Comparison of ENCODE assay signal across 8 cellular contexts in the genomic region with DNA sequence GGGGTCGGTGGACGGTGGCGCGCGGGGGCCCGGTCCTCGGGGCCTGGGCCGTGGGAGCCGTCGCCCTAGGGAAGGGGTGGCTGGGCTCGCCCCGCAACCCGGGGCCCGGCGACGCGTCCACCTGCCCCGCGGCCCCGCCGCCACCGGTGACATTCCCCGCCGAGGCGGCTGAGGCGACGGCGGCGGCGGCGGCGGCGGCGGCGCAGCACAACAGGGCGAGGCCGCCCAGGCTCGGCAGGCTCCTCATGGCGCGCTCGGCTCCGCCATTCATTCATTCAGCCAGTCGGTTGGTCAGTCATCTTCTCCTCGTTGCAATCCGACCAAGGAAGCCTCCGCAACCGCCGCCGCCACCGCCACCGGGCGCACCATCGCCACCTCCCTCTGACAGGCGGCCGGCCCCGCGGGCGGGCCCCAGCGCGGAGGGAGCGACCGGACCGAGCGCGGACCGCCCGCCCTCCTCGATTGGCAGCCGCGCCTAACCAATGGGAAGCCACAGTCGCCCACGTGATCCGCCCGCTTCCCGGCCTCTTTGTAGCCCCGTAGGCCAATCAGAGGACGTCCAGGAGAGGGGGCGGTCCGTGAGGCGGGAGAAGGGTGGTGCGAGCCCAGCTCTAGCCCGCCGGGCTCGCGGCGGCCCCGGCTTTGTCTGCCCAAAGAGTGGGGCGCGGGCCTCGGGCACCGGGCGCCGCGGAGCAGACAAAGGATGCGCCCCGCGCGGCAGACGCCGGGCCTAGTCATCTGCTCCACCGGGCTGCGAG. TPM values are rescaled to one million over a fixed set of nuclear protein-coding genes. Genes with fewer than 3 reads are reported as not detected.
DNase-seq lines count a peak whose midpoint lies in the region; ATAC-seq and TF ChIP-seq lines count a peak whose summit lies in the region.

A gene (minus strand): TSS at position 383 of the 758 bp plus-strand sequence. CDS start 112 bp downstream, at position 271.

- peak within 1 kb of the TSS; percentile 91 for H2AFZ ChIP-seq in hepatocyte

- H3K4me3 ChIP-seq in hepatocyte (peak within 1 kb of the TSS; percentile 77), aorta (ENCODE audit: low read length in 2 of 2) (peak within 1 kb of the TSS; percentile 69 to 76)

- peaks cover 3% of the 10 kb centered on the region for H3K4me1 ChIP-seq in hepatocyte (ENCODE audit: insufficient read depth)
- H3K4me1 ChIP-seq in aorta (ENCODE audit: control insufficient read depth in 1 of 2, insufficient read depth in 2 of 2, low read length in 2 of 2), result peaks cover 3 to 5% of the 10 kb centered on the region in 2 donors

- H3K79me2 ChIP-seq in hepatocyte, result peaks cover 44% of the 10 kb centered on the region

- H3K27me3 ChIP-seq in hepatocyte (no peaks in the 10 kb centered on the region), aorta (ENCODE audit: control insufficient read depth in 1 of 2, insufficient read depth in 2 of 2, low read length in 1 of 2) (no peaks in the 10 kb centered on the region)

- intact Hi-C loops in aorta (cut with DNase I), result loop anchor here in 1 of 2 donors (1.0 to 10.0 kb wide), 2 partner anchors 19 to 89 kb away; no protein-coding TSS in a partner anchor

- H3K9me2 ChIP-seq in hepatocyte (replicated peaks; ENCODE audit: insufficient read depth), result no peaks in the 10 kb centered on the region

- no peaks in the 10 kb centered on the region for H3K36me3 ChIP-seq in hepatocyte (replicated peaks; ENCODE audit: insufficient read depth, low read depth)
- H3K36me3 ChIP-seq in aorta (ENCODE audit: control insufficient read depth in 1 of 2, insufficient read depth in 2 of 2, low read length in 1 of 2), result no peaks in the 10 kb centered on the region

- DNase-seq in NCI-H2029 (lab: John Stamatoyannopoulos, UW) (peak; percentile 97), T-helper 22 cell (ENCODE audit: low read depth) (peak; percentile 95), astrocyte of the hippocampus (ENCODE audit: low read depth, low spot score) (peak; percentile 99), hepatocyte (ENCODE audit: low spot score) (peak; percentile 99), renal cortical epithelial cell (ENCODE audit: low read depth) (peak; percentile 87), aorta (peak; percentile 99)

- TF ChIP-seq CTCF in hepatocyte (IDR thresholded peaks at IDR 0.05; ENCODE audit: poor library complexity), result no peak

- under 1% methylated on average over 60 of the region's 102 CpGs for WGBS in hepatocyte (ENCODE audit: low lambda C conversion rate, missing lambda C conversion rate)
- WGBS in aorta, 2 donors, result 0 to 1% methylated on average over 21 to 102 of the region's 102 CpGs

- peak within 1 kb of the TSS; percentile 87 for H3K4me2 ChIP-seq in hepatocyte

- H4K20me1 ChIP-seq in hepatocyte (ENCODE audit: insufficient read depth, poor library complexity, severe bottlenecking), result peaks cover 7% of the 10 kb centered on the region

- H3K9me3 ChIP-seq in hepatocyte (ENCODE audit: low read depth) (no peaks in the 10 kb centered on the region), aorta (ENCODE audit: control insufficient read depth, low read length) (no peaks in the 10 kb centered on the region)

- H3K27ac ChIP-seq in hepatocyte, result peak within 1 kb of the TSS; percentile 81
- H3K27ac ChIP-seq in aorta (ENCODE audit: low read depth in 1 of 2, low read length in 2 of 2), result peak within 1 kb of the TSS in 1 of 2 donors; percentile 53

- ATAC-seq in GM18508 (IDR thresholded peaks at IDR 0.05; ENCODE audit: insufficient read depth, unreplicated experiment) (peak; percentile 91), HG02981 (IDR thresholded peaks at IDR 0.05; ENCODE audit: unreplicated experiment) (peak; percentile 98), aorta (ENCODE audit: low FRiP score) (peak; percentile 97)

RNA-seq across cellular contexts. Expression of the gene that starts here (rescaled TPM):
- total RNA-seq in hepatocyte, result 23.9 and 27.4 TPM in 2 replicates
- polyA plus RNA-seq in hepatocyte, result 6.4 and 10.3 TPM in 2 replicates
- total RNA-seq in renal cortical epithelial cell, result 16.5 and 28.0 TPM in 2 replicates
- total RNA-seq in aorta, result 10 to 100 TPM; 15.7 to 21.5 TPM
- 1 to 10 TPM; 5.9 to 8.3 TPM for polyA plus RNA-seq in aorta
